In genomic region chr5:131142970-131143617, GRCh38 we compare ENCODE assay signal across 18 cellular contexts.
"Had no signal": no experiment of that assay in that cellular context is flagged by ENCODE, and none has a peak within 500 bp of the region (broad histone marks: within the 10 kb centered on the region; RNA-seq: fewer than 3 reads in every experiment).

No MANE protein-coding gene starts in this region.

- H3K9me3 Mint-ChIP-seq: activated naive CD4-positive, alpha-beta T cell treated with anti-CD3 and anti-CD28 coated beads for 36 hours; natural killer cell; stimulated activated naive B cell treated with anti-CD40 and anti-IgM and Interleukin-4, amounts not matched to agents 10 μg/mL and 1 μg/mL and 100 μg/mL, for 72 hours had no signal

- H3K9me3 ChIP-seq: heart left ventricle, testis had no signal

- H3K27me3 Mint-ChIP-seq: progenitor cell of endocrine pancreas; stimulated activated naive B cell treated with anti-CD40 and anti-IgM and Interleukin-4, amounts not matched to agents 10 μg/mL and 1 μg/mL and 100 μg/mL, for 72 hours had no signal

- H3K4me1 ChIP-seq: heart left ventricle, testis had no signal

- H3K27me3 ChIP-seq: heart left ventricle, testis had no signal

- H3K4me3 Mint-ChIP-seq: activated naive CD4-positive, alpha-beta T cell treated with anti-CD3 and anti-CD28 coated beads for 36 hours; activated T-cell treated with anti-CD3 and anti-CD28 coated beads, Interleukin-2, amount 50 U/mL, for 72 hours; natural killer cell; stimulated activated naive B cell treated with anti-CD40 and anti-IgM and Interleukin-4, amounts not matched to agents 10 μg/mL and 1 μg/mL and 100 μg/mL, for 72 hours had no signal

- H3K27ac Mint-ChIP-seq: activated naive CD4-positive, alpha-beta T cell treated with anti-CD3 and anti-CD28 coated beads for 36 hours; activated T-cell treated with anti-CD3 and anti-CD28 coated beads, Interleukin-2, amount 50 U/mL, for 72 hours; natural killer cell; progenitor cell of endocrine pancreas; stimulated activated naive B cell treated with anti-CD40 and anti-IgM and Interleukin-4, amounts not matched to agents 10 μg/mL and 1 μg/mL and 100 μg/mL, for 72 hours had no signal

- H3K36me3 ChIP-seq: heart left ventricle had no signal

- DNase-seq: activated CD4-positive, alpha-beta T cell treated with anti-CD3 and anti-CD28 coated beads for 4 hours; activated CD4-positive, alpha-beta T cell treated with anti-CD3 and anti-CD28 coated beads, Interleukin-2, amount 50 U/mL, for 48 hours; activated CD4-positive, CD25-positive, alpha-beta regulatory T cell; activated effector memory CD4-positive, alpha-beta T cell treated with Interleukin-2 at 50 U/mL for 16 hours; activated naive CD4-positive, alpha-beta T cell treated with anti-CD3 and anti-CD28 coated beads for 36 hours; activated T-cell treated with anti-CD3 and anti-CD28 coated beads, Interleukin-2, amount 50 U/mL, for 72 hours; amygdala; cerebellar nuclear complex; cortex of kidney; heart left ventricle; midbrain; natural killer cell; stimulated activated CD4-positive, alpha-beta T cell treated with anti-CD3 and anti-CD28 coated beads, Interleukin-2, amount 100 ng/mL, for 48 hours; stimulated activated CD8-positive, alpha-beta memory T cell treated with anti-CD3 and anti-CD28 coated beads, Interleukin-4, amount 100 ng/mL, for 48 hours; stimulated activated naive B cell treated with anti-CD40 and anti-IgM and Interleukin-4, amounts not matched to agents 10 μg/mL and 1 μg/mL and 100 μg/mL, for 72 hours; testis; trophoblast cell had no signal

- H3K4me3 ChIP-seq: heart left ventricle, testis had no signal

- ATAC-seq: activated T-cell treated with anti-CD3 and anti-CD28 coated beads, Interleukin-2, amount 50 U/mL, for 72 hours; heart left ventricle; natural killer cell; stimulated activated naive B cell treated with anti-CD40 and anti-IgM and Interleukin-4, amounts not matched to agents 10 μg/mL and 1 μg/mL and 100 μg/mL, for 72 hours had no signal

- H3K36me3 Mint-ChIP-seq: natural killer cell; stimulated activated naive B cell treated with anti-CD40 and anti-IgM and Interleukin-4, amounts not matched to agents 10 μg/mL and 1 μg/mL and 100 μg/mL, for 72 hours had no signal

- H3K4me1 Mint-ChIP-seq: natural killer cell; stimulated activated naive B cell treated with anti-CD40 and anti-IgM and Interleukin-4, amounts not matched to agents 10 μg/mL and 1 μg/mL and 100 μg/mL, for 72 hours had no signal

- H3K27ac ChIP-seq: heart left ventricle, testis had no signal
